In genomic region chr13:39942901-39943273, GRCh38 we compare ENCODE assay signal across 8 cellular contexts.
A peak's percentile ranks its signal among the peaks of the same experiment; 100 is the strongest.
DNase-seq lines count a peak whose midpoint lies in the region; ATAC-seq and TF ChIP-seq lines count a peak whose summit lies in the region.

No MANE protein-coding gene starts in this region.

- H3K4me1 Mint-ChIP-seq in natural killer cell = peaks cover 0 to 6% of the 10 kb centered on the region in 2 donors

- H3K36me3 ChIP-seq in NT2/D1 (ENCODE audit: insufficient read depth, insufficient read length, low read length) = no peaks in the 10 kb centered on the region

- H3K27ac Mint-ChIP-seq in natural killer cell = no peak overlapping the region

- H3K4me3 Mint-ChIP-seq in natural killer cell = no peak overlapping the region

- DNase-seq in COLO829 (ENCODE audit: low spot score) (peak; percentile 90), NT2/D1 (ENCODE audit: low read depth, low spot score) (peak; percentile 51), epithelial cell of proximal tubule (ENCODE audit: low read depth) (peak; percentile 7), natural killer cell (peak; percentile 41)
- DNase-seq in activated CD8-positive, alpha-beta memory T cell treated with anti-CD3 and anti-CD28 coated beads, Interleukin-2, amount 50 U/mL, for 24 hours (ENCODE audit: extremely low read depth) = peak; percentile 27
- peak; percentile 36 to 70 (median 49) for DNase-seq in stimulated activated naive CD4-positive, alpha-beta T cell (lab: John Stamatoyannopoulos, UW)

- TF ChIP-seq CTCF in epithelial cell of proximal tubule (conservative IDR thresholded peaks at IDR 0.05; ENCODE audit: low read depth, low read length) (peak; percentile 100), natural killer cell (IDR thresholded peaks at IDR 0.05) (peak; percentile 98)

- H3K27me3 Mint-ChIP-seq in natural killer cell (ENCODE audit: low read depth in 2 of 2) = peaks cover 11 to 21% of the 10 kb centered on the region in 2 donors

- H3K9ac ChIP-seq in NT2/D1 (ENCODE audit: insufficient read length, low read depth) = no peak overlapping the region

- H3K4me1 ChIP-seq in NT2/D1 (ENCODE audit: insufficient read depth, insufficient read length) = no peaks in the 10 kb centered on the region

- intact Hi-C loops in natural killer cell (cut with micrococcal nuclease) = loop anchor here (2.0 to 5.0 kb wide), 3 partner anchors 256 to 834 kb away; no protein-coding TSS in a partner anchor

- ATAC-seq in GM19438 (IDR thresholded peaks at IDR 0.05; ENCODE audit: low read depth, unreplicated experiment) (peak; percentile 92), HG03457 (IDR thresholded peaks at IDR 0.05; ENCODE audit: unreplicated experiment) (peak; percentile 81), natural killer cell (peak; percentile 89 to 100 (median 99))

- H3K9me3 Mint-ChIP-seq in natural killer cell = no peaks in the 10 kb centered on the region

- no peaks in the 10 kb centered on the region for H3K27me3 ChIP-seq in NT2/D1 (ENCODE audit: insufficient read depth, insufficient read length)

- H3K9me3 ChIP-seq in NT2/D1 (ENCODE audit: insufficient read depth, low read length) = no peaks in the 10 kb centered on the region

- H3K4me3 ChIP-seq in NT2/D1 (ENCODE audit: insufficient read length, low read depth) = no peak overlapping the region
- H3K4me3 ChIP-seq in epithelial cell of proximal tubule (ENCODE audit: low read depth, low read length) = no peak overlapping the region

- no peaks in the 10 kb centered on the region for H3K36me3 Mint-ChIP-seq in natural killer cell

Comparison
In these comparisons a context has a peak if more than half of its experiments do, and no peak if none do; other contexts are left out.
1. DNase-seq: peak in every context shown above with its lines; median percentile 90 in COLO829; 51 in NT2/D1; 49 in stimulated activated naive CD4-positive, alpha-beta T cell; 41 in natural killer cell; 27 in activated CD8-positive, alpha-beta memory T cell treated with anti-CD3 and anti-CD28 coated beads, Interleukin-2, amount 50 U/mL, for 24 hours; 7 in epithelial cell of proximal tubule.